1 cellular context compared by ENCODE assay signal in genomic region chr15:76916369-76916768, GRCh38.
TF ChIP-seq lines count a peak whose summit lies in the region.

No MANE protein-coding gene starts in this region.

TF ChIP-seq in IMR-90, 13 proteins besides CTCF, POLR2A, EP300 and RAD21 (continued from another document):
- TF ChIP-seq BHLHE40 (IDR thresholded peaks at IDR 0.05; ENCODE audit: low read depth, low read length), result no peak
